In genomic region chr7:26760499-26760898, GRCh38 we compare ENCODE assay signal across 1 cellular context.
A peak's percentile ranks its signal among the peaks of the same experiment; 100 is the strongest.
TF ChIP-seq lines count a peak whose summit lies in the region.

No MANE protein-coding gene starts in this region.

TF ChIP-seq in GM12878, 131 proteins besides CTCF, POLR2A, EP300 and RAD21 (continued from another document):
- TF ChIP-seq, protein P1, sequence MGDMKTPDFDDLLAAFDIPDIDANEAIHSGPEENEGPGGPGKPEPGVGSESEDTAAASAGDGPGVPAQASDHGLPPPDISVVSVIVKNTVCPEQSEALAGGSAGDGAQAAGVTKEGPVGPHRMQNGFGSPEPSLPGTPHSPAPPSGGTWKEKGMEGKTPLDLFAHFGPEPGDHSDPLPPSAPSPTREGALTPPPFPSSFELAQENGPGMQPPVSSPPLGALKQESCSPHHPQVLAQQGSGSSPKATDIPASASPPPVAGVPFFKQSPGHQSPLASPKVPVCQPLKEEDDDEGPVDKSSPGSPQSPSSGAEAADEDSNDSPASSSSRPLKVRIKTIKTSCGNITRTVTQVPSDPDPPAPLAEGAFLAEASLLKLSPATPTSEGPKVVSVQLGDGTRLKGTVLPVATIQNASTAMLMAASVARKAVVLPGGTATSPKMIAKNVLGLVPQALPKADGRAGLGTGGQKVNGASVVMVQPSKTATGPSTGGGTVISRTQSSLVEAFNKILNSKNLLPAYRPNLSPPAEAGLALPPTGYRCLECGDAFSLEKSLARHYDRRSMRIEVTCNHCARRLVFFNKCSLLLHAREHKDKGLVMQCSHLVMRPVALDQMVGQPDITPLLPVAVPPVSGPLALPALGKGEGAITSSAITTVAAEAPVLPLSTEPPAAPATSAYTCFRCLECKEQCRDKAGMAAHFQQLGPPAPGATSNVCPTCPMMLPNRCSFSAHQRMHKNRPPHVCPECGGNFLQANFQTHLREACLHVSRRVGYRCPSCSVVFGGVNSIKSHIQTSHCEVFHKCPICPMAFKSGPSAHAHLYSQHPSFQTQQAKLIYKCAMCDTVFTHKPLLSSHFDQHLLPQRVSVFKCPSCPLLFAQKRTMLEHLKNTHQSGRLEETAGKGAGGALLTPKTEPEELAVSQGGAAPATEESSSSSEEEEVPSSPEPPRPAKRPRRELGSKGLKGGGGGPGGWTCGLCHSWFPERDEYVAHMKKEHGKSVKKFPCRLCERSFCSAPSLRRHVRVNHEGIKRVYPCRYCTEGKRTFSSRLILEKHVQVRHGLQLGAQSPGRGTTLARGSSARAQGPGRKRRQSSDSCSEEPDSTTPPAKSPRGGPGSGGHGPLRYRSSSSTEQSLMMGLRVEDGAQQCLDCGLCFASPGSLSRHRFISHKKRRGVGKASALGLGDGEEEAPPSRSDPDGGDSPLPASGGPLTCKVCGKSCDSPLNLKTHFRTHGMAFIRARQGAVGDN (IDR thresholded peaks at IDR 0.05) = no peak
- TF ChIP-seq MEF2A (IDR thresholded peaks at IDR 0.05; ENCODE audit: insufficient read depth, low read depth, low read length) (0 out of 2 replicates have a peak, but pooled peaks have one; percentile 22), STAT3 (IDR thresholded peaks at IDR 0.05; ENCODE audit: low read depth, low read length) (no peak)
